In the genomic region with DNA sequence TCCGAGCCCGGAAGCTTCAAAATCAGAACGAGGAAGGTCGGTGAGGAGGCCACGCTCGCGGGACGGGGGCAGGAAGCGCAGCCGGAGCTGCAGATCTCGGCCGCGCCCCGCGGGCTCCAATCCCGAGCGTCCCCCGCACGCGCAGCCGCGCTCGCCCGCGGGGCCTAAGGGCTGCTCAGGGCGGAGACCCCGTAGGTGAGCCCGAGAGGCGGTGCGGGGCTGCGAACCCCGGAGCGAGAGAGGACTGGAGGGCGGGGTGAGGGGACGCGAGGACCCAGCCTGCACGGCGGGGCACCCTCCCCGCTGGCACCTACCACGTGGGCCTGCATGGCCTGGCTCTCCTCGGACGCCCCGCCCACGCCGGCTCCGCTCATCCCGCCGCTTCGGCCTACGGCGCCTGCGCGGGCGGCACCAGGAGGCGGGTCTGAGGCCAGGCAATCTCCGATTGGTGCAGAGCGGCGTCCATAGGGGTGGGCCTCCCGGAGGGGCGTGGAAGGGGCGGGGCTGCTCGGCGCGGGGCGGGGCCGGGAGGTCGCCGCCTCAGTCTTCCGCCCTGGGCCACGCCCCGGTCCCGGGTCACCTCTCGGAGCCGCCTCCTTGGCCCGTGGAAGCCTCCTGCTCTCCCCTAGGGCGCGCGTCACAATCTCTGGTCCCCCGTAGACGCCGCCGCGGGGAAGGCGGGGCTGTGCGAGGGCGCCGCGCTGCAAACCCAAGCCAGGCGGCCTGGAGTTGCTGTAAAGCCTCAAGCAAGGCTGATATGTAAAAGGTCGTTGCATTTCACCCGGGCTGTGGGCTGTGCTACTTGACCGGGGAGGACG, we compare ENCODE assay signal across 8 cellular contexts. TPM values are rescaled to one million over a fixed set of nuclear protein-coding genes. Genes with fewer than 3 reads are reported as not detected.
A peak's percentile ranks its signal among the peaks of the same experiment; 100 is the strongest.
DNase-seq lines count a peak whose midpoint lies in the region; ATAC-seq and TF ChIP-seq lines count a peak whose summit lies in the region.

No MANE protein-coding gene starts in this region.

- peaks cover 17 to 22% of the 10 kb centered on the region in 2 donors for H3K36me3 Mint-ChIP-seq in activated naive CD4-positive, alpha-beta T cell treated with anti-CD3 and anti-CD28 coated beads, Interleukin-2, amount 50 U/mL, for 72 hours
- peaks cover 3% of the 10 kb centered on the region for H3K36me3 Mint-ChIP-seq in glutamatergic neuron (ENCODE audit: unreplicated experiment)

- H4K20me1 ChIP-seq in osteoblast (ENCODE audit: insufficient read depth, low read length), result no peaks in the 10 kb centered on the region

- peak overlapping the region; percentile 57 for H3K4me3 Mint-ChIP-seq in glutamatergic neuron (ENCODE audit: unreplicated experiment)

- peaks cover 3% of the 10 kb centered on the region for H3K4me1 Mint-ChIP-seq in glutamatergic neuron (ENCODE audit: low read depth, unreplicated experiment)

- TF ChIP-seq CTCF in HFF-Myc (IDR thresholded peaks at IDR 0.05; ENCODE audit: low read depth, low read length, missing control alignments) (no peak), glutamatergic neuron (IDR thresholded peaks at IDR 0.05; ENCODE audit: partially characterized antibody, unreplicated experiment) (no peak), osteoblast (IDR thresholded peaks at IDR 0.05; ENCODE audit: extremely low read depth, low read depth, low read length) (no peak), thoracic aorta (IDR thresholded peaks at IDR 0.05) (no peak)

- H3K27ac Mint-ChIP-seq in activated naive CD4-positive, alpha-beta T cell treated with anti-CD3 and anti-CD28 coated beads, Interleukin-2, amount 50 U/mL, for 72 hours, result peak overlapping the region; percentile 82 to 86
- no peak overlapping the region for H3K27ac Mint-ChIP-seq in glutamatergic neuron (ENCODE audit: unreplicated experiment)

- DNase-seq in GM04503 (ENCODE audit: low read depth), result peak; percentile 78
- peak; percentile 89 for DNase-seq in HFF-Myc (ENCODE audit: extremely low read depth, low read depth)
- DNase-seq in NAMALWA (ENCODE audit: low spot score), result peak; percentile 98
- peak; percentile 60 for DNase-seq in SK-N-MC (ENCODE audit: low read depth, low spot score)
- peak; percentile 99 for DNase-seq in activated naive CD4-positive, alpha-beta T cell treated with anti-CD3 and anti-CD28 coated beads, Interleukin-2, amount 50 U/mL, for 72 hours (ENCODE audit: low spot score in 2 of 2)
- peak; percentile 97 for DNase-seq in glutamatergic neuron
- peak; percentile 100 for DNase-seq in osteoblast (ENCODE audit: insufficient read length, low spot score, missing footprints)
- peak; percentile 90 for DNase-seq in thoracic aorta (ENCODE audit: low spot score)

- peak overlapping the region; percentile 91 for H2AFZ ChIP-seq in osteoblast (ENCODE audit: low read length)

- H3K9ac ChIP-seq in SK-N-MC (ENCODE audit: insufficient read length), result peak overlapping the region; percentile 81

- no peaks in the 10 kb centered on the region for H3K9me3 Mint-ChIP-seq in activated naive CD4-positive, alpha-beta T cell treated with anti-CD3 and anti-CD28 coated beads, Interleukin-2, amount 50 U/mL, for 72 hours
- peaks cover 7% of the 10 kb centered on the region for H3K9me3 Mint-ChIP-seq in glutamatergic neuron (ENCODE audit: unreplicated experiment)

- peak overlapping the region; percentile 27; the same call in 1 of the 2 replicates for H3K27ac ChIP-seq in SK-N-MC
- H3K27ac ChIP-seq in osteoblast (ENCODE audit: low read depth, low read length), result peak overlapping the region; percentile 75
- H3K27ac ChIP-seq in thoracic aorta, result peak overlapping the region; percentile 63 to 79

- ATAC-seq in activated naive CD4-positive, alpha-beta T cell treated with anti-CD3 and anti-CD28 coated beads, Interleukin-2, amount 50 U/mL, for 72 hours, result peak; percentile 91 to 95
- ATAC-seq in thoracic aorta (ENCODE audit: insufficient number of reproducible peaks, low FRiP score, low read depth), result peak; percentile 82

- peak overlapping the region; percentile 84 for H3K4me2 ChIP-seq in osteoblast (ENCODE audit: insufficient read depth, low read length)

- peak overlapping the region; percentile 66 for H3K4me3 ChIP-seq in HFF-Myc (replicated peaks; ENCODE audit: low read depth, low read length)
- H3K4me3 ChIP-seq in SK-N-MC, result peak overlapping the region; percentile 90
- peak overlapping the region; percentile 84 for H3K4me3 ChIP-seq in osteoblast (ENCODE audit: insufficient read depth, low read length)
- H3K4me3 ChIP-seq in thoracic aorta, result peak overlapping the region; percentile 91

- H3K36me3 ChIP-seq in SK-N-MC (ENCODE audit: insufficient read depth, low read length) (peaks cover 5% of the 10 kb centered on the region), osteoblast (ENCODE audit: insufficient read depth, low read length) (peaks cover 4% of the 10 kb centered on the region), thoracic aorta (no peaks in the 10 kb centered on the region)

- no peaks in the 10 kb centered on the region for H3K27me3 ChIP-seq in osteoblast (ENCODE audit: insufficient read depth, low read length)
- no peaks in the 10 kb centered on the region for H3K27me3 ChIP-seq in thoracic aorta (replicated peaks; ENCODE audit: insufficient read depth)

- H3K4me1 ChIP-seq in osteoblast (ENCODE audit: insufficient read depth, low read length) (peaks cover 21% of the 10 kb centered on the region), thoracic aorta (ENCODE audit: control insufficient read depth in 1 of 2, low read depth in 2 of 2) (peaks cover 5 to 25% of the 10 kb centered on the region in 2 donors)

- H3K9me3 ChIP-seq in SK-N-MC (ENCODE audit: low read depth, low read length), result no peaks in the 10 kb centered on the region
- H3K9me3 ChIP-seq in osteoblast (ENCODE audit: low read depth, low read length), result no peaks in the 10 kb centered on the region
- no peaks in the 10 kb centered on the region for H3K9me3 ChIP-seq in thoracic aorta

- peaks cover 6% of the 10 kb centered on the region for H3K27me3 Mint-ChIP-seq in glutamatergic neuron (ENCODE audit: unreplicated experiment)

- no peaks in the 10 kb centered on the region for H3K79me2 ChIP-seq in osteoblast (ENCODE audit: insufficient read depth, low read length)

RNA-seq across cellular contexts. Expression of gene METRNL, which starts 27.8 kb away (rescaled TPM):
- total RNA-seq in activated naive CD4-positive, alpha-beta T cell treated with anti-CD3 and anti-CD28 coated beads, Interleukin-2, amount 50 U/mL, for 72 hours, result 10 to 100 TPM in 1 of 2 donors, 1 to 10 TPM in 1; 9.1 to 32.4 TPM
- total RNA-seq in glutamatergic neuron (ENCODE audit: unreplicated experiment) (47.1 TPM), osteoblast (137 and 140 TPM in 2 replicates), thoracic aorta (100 to 1,000 TPM; 141 to 180 TPM)

Comparison
In these comparisons a context has a peak if more than half of its experiments do, and no peak if none do; other contexts are left out.
1. Peak in every context shown above with its lines: DNase-seq, ATAC-seq, H3K4me3 ChIP-seq and H3K27ac ChIP-seq.